8 cellular contexts compared by ENCODE assay signal in the genomic region with DNA sequence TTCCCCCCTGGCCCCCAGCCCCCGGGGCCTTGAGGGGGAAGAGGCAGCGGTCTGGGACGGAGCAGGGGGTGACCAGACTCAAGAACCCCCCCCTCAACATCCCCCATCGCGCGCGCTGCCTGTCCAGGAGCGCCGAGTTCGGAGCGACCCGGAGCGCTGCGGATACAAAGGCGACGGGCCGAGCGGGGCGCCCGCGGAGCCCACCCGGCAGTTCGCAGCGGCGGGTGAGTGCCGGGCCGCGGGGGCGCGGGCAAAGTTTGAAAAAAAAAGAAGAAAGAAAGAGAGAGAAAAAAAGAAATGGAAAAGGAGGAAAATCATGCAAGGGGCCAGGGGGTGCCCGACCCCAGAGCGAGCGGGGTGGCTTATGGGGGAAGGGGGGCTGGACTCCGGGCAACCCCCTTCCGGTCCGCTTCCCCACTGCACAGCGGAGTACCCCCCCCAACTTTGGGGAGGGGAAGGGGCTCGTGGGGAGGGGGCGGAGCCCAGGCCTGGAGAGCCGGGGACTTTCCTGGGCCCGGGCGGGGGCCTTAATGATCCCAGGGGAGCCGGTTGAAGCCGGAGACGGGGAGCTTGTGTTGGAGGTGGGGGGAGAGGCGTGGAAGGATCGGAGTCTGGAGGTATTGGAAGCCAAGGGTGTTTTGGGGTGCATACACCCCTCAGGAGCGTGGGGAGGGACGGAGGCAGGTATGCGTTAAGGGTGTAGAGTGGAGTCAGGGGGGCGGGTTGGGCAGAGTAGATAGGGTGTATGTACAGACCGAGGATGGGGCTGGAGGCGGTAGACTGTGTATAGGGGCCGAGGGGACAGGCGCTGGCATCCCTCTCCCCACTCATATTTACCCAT. TPM values are rescaled to one million over a fixed set of nuclear protein-coding genes. Genes with fewer than 3 reads are reported as not detected.
DNase-seq lines count a peak whose midpoint lies in the region; ATAC-seq and TF ChIP-seq lines count a peak whose summit lies in the region.

No MANE protein-coding gene starts in this region.

- peak; percentile 13 for DNase-seq in activated CD4-positive, alpha-beta T cell treated with anti-CD3 and anti-CD28 coated beads for 36 hours
- no peak for DNase-seq in activated CD4-positive, alpha-beta T cell treated with anti-CD3 and anti-CD28 coated beads, Interleukin-2, amount 50 U/mL, for 4 hours
- DNase-seq in activated T-helper 2 cell treated with anti-CD3 and anti-CD28 coated beads, Interferon-gamma antibody, Interleukin-2, Interleukin-4, amounts not matched to agents 10 μg/mL and 5 μg/mL and 100 μg/mL, durations not matched to agents 14 hours and 24 hours and 36 hours (ENCODE audit: low spot score) = no peak
- no peak for DNase-seq in spleen
- DNase-seq in ACHN = no peak
- no peak for DNase-seq in HK-2 (ENCODE audit: unreplicated experiment)

- H3K4me1 Mint-ChIP-seq in activated CD4-positive, alpha-beta T cell treated with anti-CD3 and anti-CD28 coated beads for 36 hours = no peaks in the 10 kb centered on the region
- no peaks in the 10 kb centered on the region for H3K4me1 Mint-ChIP-seq in activated T-helper 2 cell treated with anti-CD3 and anti-CD28 coated beads, Interferon-gamma antibody, Interleukin-2, Interleukin-4, amounts not matched to agents 10 μg/mL and 5 μg/mL and 100 μg/mL, durations not matched to agents 14 hours and 24 hours and 36 hours (ENCODE audit: low read depth)

- WGBS in spleen, 5 donors = 6 to 9% (median 7%) methylated on average over 46 to 55 of the region's 55 CpGs

- H3K4me1 ChIP-seq in iPS-18a (ENCODE audit: control insufficient read depth, low read depth, low read length) (peaks cover 38% of the 10 kb centered on the region), spleen (peaks cover 0 to 32% (median 22%) of the 10 kb centered on the region in 6 donors)

- no peaks in the 10 kb centered on the region for H3K9me3 Mint-ChIP-seq in activated CD4-positive, alpha-beta T cell treated with anti-CD3 and anti-CD28 coated beads for 36 hours (ENCODE audit: low read depth)
- no peaks in the 10 kb centered on the region for H3K9me3 Mint-ChIP-seq in activated T-helper 2 cell treated with anti-CD3 and anti-CD28 coated beads, Interferon-gamma antibody, Interleukin-2, Interleukin-4, amounts not matched to agents 10 μg/mL and 5 μg/mL and 100 μg/mL, durations not matched to agents 14 hours and 24 hours and 36 hours

- H3K9me3 ChIP-seq in iPS-18a (ENCODE audit: control insufficient read depth, low read depth, low read length) (no peaks in the 10 kb centered on the region), spleen (no peaks in the 10 kb centered on the region)

- no peaks in the 10 kb centered on the region for H3K36me3 Mint-ChIP-seq in activated CD4-positive, alpha-beta T cell treated with anti-CD3 and anti-CD28 coated beads for 36 hours (ENCODE audit: low read depth)
- no peaks in the 10 kb centered on the region for H3K36me3 Mint-ChIP-seq in activated T-helper 2 cell treated with anti-CD3 and anti-CD28 coated beads, Interferon-gamma antibody, Interleukin-2, Interleukin-4, amounts not matched to agents 10 μg/mL and 5 μg/mL and 100 μg/mL, durations not matched to agents 14 hours and 24 hours and 36 hours (ENCODE audit: low read depth)

- H3K27ac Mint-ChIP-seq in activated CD4-positive, alpha-beta T cell treated with anti-CD3 and anti-CD28 coated beads for 36 hours = no peak overlapping the region
- no peak overlapping the region for H3K27ac Mint-ChIP-seq in activated T-helper 2 cell treated with anti-CD3 and anti-CD28 coated beads, Interferon-gamma antibody, Interleukin-2, Interleukin-4, amounts not matched to agents 10 μg/mL and 5 μg/mL and 100 μg/mL, durations not matched to agents 14 hours and 24 hours and 36 hours

- in situ Hi-C loops in ACHN (cut with HindIII; ENCODE audit: low pct_ligation_motif_present, low pct_unique_long_range_greater_than_20kb, low sequenced_read_pairs) = no loop called here

- TF ChIP-seq POLR2A in spleen (IDR thresholded peaks at IDR 0.05) = no peak

- no peak for TF ChIP-seq CTCF in spleen (IDR thresholded peaks at IDR 0.05 in 8 of 11, conservative IDR thresholded peaks at IDR 0.05 in 3 of 11)

- H3K4me3 ChIP-seq in iPS-18a (ENCODE audit: low read length) = peak overlapping the region; percentile 70
- peak overlapping the region; percentile 46 to 78 (median 53) for H3K4me3 ChIP-seq in spleen

- POLR2A ChIA-PET in activated CD4-positive, alpha-beta T cell treated with anti-CD3 and anti-CD28 coated beads for 36 hours (lab: Charles Lee) = no interaction called here

- H3K9ac ChIP-seq in iPS-18a (ENCODE audit: low read length) = peak overlapping the region; percentile 90

- H3K27me3 Mint-ChIP-seq in activated CD4-positive, alpha-beta T cell treated with anti-CD3 and anti-CD28 coated beads for 36 hours = peaks cover 15% of the 10 kb centered on the region
- H3K27me3 Mint-ChIP-seq in activated T-helper 2 cell treated with anti-CD3 and anti-CD28 coated beads, Interferon-gamma antibody, Interleukin-2, Interleukin-4, amounts not matched to agents 10 μg/mL and 5 μg/mL and 100 μg/mL, durations not matched to agents 14 hours and 24 hours and 36 hours (ENCODE audit: low read depth) = peaks cover 49% of the 10 kb centered on the region

- ATAC-seq in activated CD4-positive, alpha-beta T cell treated with anti-CD3 and anti-CD28 coated beads for 36 hours = peak; percentile 62
- ATAC-seq in HG02678 (IDR thresholded peaks at IDR 0.05; ENCODE audit: unreplicated experiment) = no peak

- H3K27me3 ChIP-seq in iPS-18a (ENCODE audit: control insufficient read depth, insufficient read depth, low read length) (no peaks in the 10 kb centered on the region), spleen (replicated peaks in 1 of 7) (peaks cover 0 to 33% (median 14%) of the 10 kb centered on the region in 7 donors)

- H3K27ac ChIP-seq in iPS-18a (ENCODE audit: low read length) (peak overlapping the region; percentile 75), spleen (peak overlapping the region in 5 of 8 donors; percentile 22 to 59 (median 37))

- intact Hi-C loops in activated CD4-positive, alpha-beta T cell treated with anti-CD3 and anti-CD28 coated beads for 36 hours (cut with DNase I, micrococcal nuclease) = no loop called here
- intact Hi-C loops in activated T-helper 2 cell treated with anti-CD3 and anti-CD28 coated beads, Interferon-gamma antibody, Interleukin-2, Interleukin-4, amounts not matched to agents 10 μg/mL and 5 μg/mL and 100 μg/mL, durations not matched to agents 14 hours and 24 hours and 36 hours (cut with micrococcal nuclease) = no loop called here
- intact Hi-C loops in spleen (cut with DNase I; ENCODE audit: low total_unique reads) = no loop called here

- CTCF ChIA-PET in activated CD4-positive, alpha-beta T cell treated with anti-CD3 and anti-CD28 coated beads for 36 hours (lab: Charles Lee) = interaction anchor here (0.6 kb wide), 1 partner anchor 275 kb away, joined by 3 read pairs; no protein-coding TSS in a partner anchor

- H3K36me3 ChIP-seq in iPS-18a (ENCODE audit: control insufficient read depth, low read depth, low read length) (no peaks in the 10 kb centered on the region), spleen (no peaks in the 10 kb centered on the region)

- H3K4me3 Mint-ChIP-seq in activated CD4-positive, alpha-beta T cell treated with anti-CD3 and anti-CD28 coated beads for 36 hours = peak overlapping the region; percentile 34
- peak overlapping the region; percentile 9 for H3K4me3 Mint-ChIP-seq in activated T-helper 2 cell treated with anti-CD3 and anti-CD28 coated beads, Interferon-gamma antibody, Interleukin-2, Interleukin-4, amounts not matched to agents 10 μg/mL and 5 μg/mL and 100 μg/mL, durations not matched to agents 14 hours and 24 hours and 36 hours (ENCODE audit: low read depth)

RNA-seq across cellular contexts. Expression of a gene that starts 0.5 kb away (rescaled TPM):
- under 1 TPM; 0.09 to 0.12 TPM for total RNA-seq in activated CD4-positive, alpha-beta T cell treated with anti-CD3 and anti-CD28 coated beads for 36 hours
- total RNA-seq in activated T-helper 2 cell treated with anti-CD3 and anti-CD28 coated beads, Interferon-gamma antibody, Interleukin-2, Interleukin-4, amounts not matched to agents 10 μg/mL and 5 μg/mL and 100 μg/mL, durations not matched to agents 14 hours and 24 hours and 36 hours = not detected in 2 replicates
- 1 to 10 TPM; 1.7 to 7.7 (median 3.4) TPM for total RNA-seq in spleen
- polyA plus RNA-seq in spleen = 1 to 10 TPM in 1 of 3 donors, under 1 TPM in 2; 0.65 to 1.3 (median 0.94) TPM

RNA-seq across cellular contexts. Expression of a gene that starts 34.0 kb away (rescaled TPM):
- total RNA-seq in activated CD4-positive, alpha-beta T cell treated with anti-CD3 and anti-CD28 coated beads for 36 hours = under 1 TPM; 0.32 to 0.42 TPM
- total RNA-seq in activated T-helper 2 cell treated with anti-CD3 and anti-CD28 coated beads, Interferon-gamma antibody, Interleukin-2, Interleukin-4, amounts not matched to agents 10 μg/mL and 5 μg/mL and 100 μg/mL, durations not matched to agents 14 hours and 24 hours and 36 hours = 0.30 and 0.32 TPM in 2 replicates
- total RNA-seq in spleen = under 1 TPM in 6 of 7 donors, not detected in 1; 0.23 to 0.56 (median 0.33) TPM
- polyA plus RNA-seq in spleen = under 1 TPM; 0.08 to 0.22 (median 0.17) TPM

RNA-seq across cellular contexts. Expression of a gene that starts 57.7 kb away (rescaled TPM):
- total RNA-seq in activated CD4-positive, alpha-beta T cell treated with anti-CD3 and anti-CD28 coated beads for 36 hours = 10 to 100 TPM; 47.0 to 51.5 TPM
- 65.3 and 72.4 TPM in 2 replicates for total RNA-seq in activated T-helper 2 cell treated with anti-CD3 and anti-CD28 coated beads, Interferon-gamma antibody, Interleukin-2, Interleukin-4, amounts not matched to agents 10 μg/mL and 5 μg/mL and 100 μg/mL, durations not matched to agents 14 hours and 24 hours and 36 hours
- total RNA-seq in spleen = 100 to 1,000 TPM in 2 of 7 donors, 10 to 100 TPM in 5; 72.4 to 109 (median 89.7) TPM
- 10 to 100 TPM; 36.2 to 41.8 (median 39.8) TPM for polyA plus RNA-seq in spleen

RNA-seq across cellular contexts. Expression of a gene that starts 57.8 kb away (rescaled TPM):
- total RNA-seq in activated CD4-positive, alpha-beta T cell treated with anti-CD3 and anti-CD28 coated beads for 36 hours = 100 to 1,000 TPM; 125 to 148 TPM
- total RNA-seq in activated T-helper 2 cell treated with anti-CD3 and anti-CD28 coated beads, Interferon-gamma antibody, Interleukin-2, Interleukin-4, amounts not matched to agents 10 μg/mL and 5 μg/mL and 100 μg/mL, durations not matched to agents 14 hours and 24 hours and 36 hours = 153 and 154 TPM in 2 replicates
- 100 to 1,000 TPM; 112 to 181 (median 136) TPM for total RNA-seq in spleen
- polyA plus RNA-seq in spleen = 10 to 100 TPM; 41.3 to 51.3 (median 42.1) TPM
